In genomic region chr5:61534481-61535267, GRCh38 we compare ENCODE assay signal across 13 cellular contexts.
A peak's percentile ranks its signal among the peaks of the same experiment; 100 is the strongest.
DNase-seq lines count a peak whose midpoint lies in the region; ATAC-seq, FAIRE-seq and TF ChIP-seq lines count a peak whose summit lies in the region.
"Had no signal": no experiment of that assay in that cellular context is flagged by ENCODE, and none has a peak within 500 bp of the region (broad histone marks: within the 10 kb centered on the region; RNA-seq: fewer than 3 reads in every experiment).

No MANE protein-coding gene starts in this region.

- no TSS peak for BruUV-seq in GM12878 (replicated peaks; lab: Mats Ljungman, UMichigan)

- no peaks in the 10 kb centered on the region for H3K36me3 ChIP-seq in GM12878 (ENCODE audit: control insufficient read depth in 2 of 2, insufficient read depth in 2 of 2, low read length in 1 of 2)

- TF ChIP-seq POLR2A in GM12878 (IDR thresholded peaks at IDR 0.05; ENCODE audit: low read depth, low read length) = no peak

- POLR2A ChIA-PET in GM12878 (lab: Charles Lee) = no interaction called here

- H4K20me1 ChIP-seq in GM12878 (ENCODE audit: control insufficient read depth, insufficient read depth) = no peaks in the 10 kb centered on the region

- TF ChIP-seq CTCF in GM12878 (IDR thresholded peaks at IDR 0.05 in 2 of 3, conservative IDR thresholded peaks at IDR 0.05 in 1 of 3; ENCODE audit: control insufficient read depth in 2 of 3, extremely low read depth in 1 of 3, insufficient read depth in 1 of 3, low read depth in 3 of 3, low read length in 3 of 3) (no peak), coronary artery (IDR thresholded peaks at IDR 0.05) (no peak)

- no peak for TF ChIP-seq RAD21 in GM12878 (IDR thresholded peaks at IDR 0.05; ENCODE audit: insufficient read depth, low read depth, low read length)

- H3K27me3 ChIP-seq in GM12878 (replicated peaks in 1 of 2; ENCODE audit: control insufficient read depth in 2 of 2, insufficient read depth in 2 of 2, low read length in 1 of 2) = no peaks in the 10 kb centered on the region
- H3K27me3 ChIP-seq: esophagus squamous epithelium, vagina had no signal

- peak in 1 of 2 experiments; percentile 37; a peak in 2 of 4 replicates for TF ChIP-seq EP300 in GM12878 (IDR thresholded peaks at IDR 0.05; ENCODE audit: borderline replicate concordance in 1 of 2, control insufficient read depth in 1 of 2, low read depth in 2 of 2, low read length in 2 of 2)

- ATAC-seq in GM18517 (IDR thresholded peaks at IDR 0.05; ENCODE audit: unreplicated experiment) (peak; percentile 82), GM21381 (IDR thresholded peaks at IDR 0.05; ENCODE audit: unreplicated experiment) (peak; percentile 84), HG03139 (IDR thresholded peaks at IDR 0.05; ENCODE audit: unreplicated experiment) (peak; percentile 88), GM12878 (peak; percentile 91)

- no peak for FAIRE-seq in GM12878 (lab: Jason Lieb, UNC)
- FAIRE-seq: G401.6 had no signal

- H3K79me2 ChIP-seq in GM12878 (ENCODE audit: control insufficient read depth, insufficient read depth, low read length) = no peaks in the 10 kb centered on the region

- no peak overlapping the region for H3K9ac ChIP-seq in GM12878 (ENCODE audit: control insufficient read depth, insufficient read depth, low read length)

- H3K4me2 ChIP-seq in GM12878 (ENCODE audit: control insufficient read depth, insufficient read depth) = no peak overlapping the region; the same call in 1 of the 2 replicates

- no peak overlapping the region for H2AFZ ChIP-seq in GM12878 (ENCODE audit: control insufficient read depth, low read depth, low read length)

- CTCF ChIA-PET in GM12878 (lab: Yijun Ruan, JAX) = interaction anchor here (0.8 to 1.5 kb wide), 4 partner anchors 123 to 205 kb away, joined by 3 read pairs; no protein-coding TSS in a partner anchor

- RAD21 ChIA-PET in GM12878 (lab: Charles Lee; ENCODE audit: unreplicated experiment) = interaction anchor here (0.9 to 1.8 kb wide), 3 partner anchors 127 to 334 kb away, joined by 5 to 7 read pairs (median 5); partner anchors contain the start of gene ZSWIM6

- intact Hi-C loops in GM12878 (cut with micrococcal nuclease; ENCODE audit: unreplicated experiment) = loop anchor here (2.0 to 10.0 kb wide), 4 partner anchors 126 to 370 kb away; partner anchors contain the start of genes SMIM15 and ZSWIM6

- peaks cover 9% of the 10 kb centered on the region for H3K4me1 ChIP-seq in GM12878 (ENCODE audit: control insufficient read depth, insufficient read depth, low read length)
- H3K4me1 ChIP-seq: vagina had no signal

- H3K9me3 ChIP-seq in GM12878 (replicated peaks; ENCODE audit: control insufficient read depth, insufficient read depth, low read length) = peaks cover 4% of the 10 kb centered on the region; the same call in 2 of the 3 replicates
- H3K9me3 ChIP-seq: vagina had no signal

- 8% methylated on average over 5 of the region's 5 CpGs for WGBS in GM12878 (ENCODE audit: insufficient coverage, insufficient replicate concordance, low lambda C conversion rate, missing lambda C conversion rate)

- H3K27ac ChIP-seq in GM12878 (ENCODE audit: control insufficient read depth, insufficient read depth) = no peak overlapping the region
- H3K27ac ChIP-seq in coronary artery = no peak overlapping the region
- H3K27ac ChIP-seq: esophagus squamous epithelium, vagina had no signal

- in situ Hi-C loops in GM12878 (cut with MboI) = no loop called here

- DNase-seq in GM12878 (ENCODE audit: low read depth, low spot score) = peak; percentile 64
- no peak for DNase-seq in NCI-H345 (lab: John Stamatoyannopoulos, UW)
- DNase-seq in coronary artery (ENCODE audit: low spot score) = no peak
- no peak for DNase-seq in ureter (ENCODE audit: low spot score)
- DNase-seq in H4 (ENCODE audit: low spot score) = no peak
- DNase-seq: esophagus squamous epithelium, mesenchymal stem cell, Right ventricle myocardium superior had no signal

- SMC1A ChIA-PET in GM12878 (lab: Charles Lee; ENCODE audit: uncharacterized antibody, unreplicated experiment) = interaction anchor here (1.5 to 2.3 kb wide), 3 partner anchors 9 to 333 kb away, joined by 5 to 6 read pairs (median 6); no protein-coding TSS in a partner anchor

- H3K4me3 ChIP-seq in GM12878 (no peak overlapping the region), coronary artery (no peak overlapping the region)
- H3K4me3 ChIP-seq: esophagus squamous epithelium, vagina had no signal

TF ChIP-seq in GM12878, 131 proteins besides CTCF, POLR2A, EP300 and RAD21 (continues in another document):
- no peak for TF ChIP-seq RAD51 (IDR thresholded peaks at IDR 0.05)
- no peak for TF ChIP-seq RELA (IDR thresholded peaks at IDR 0.05; ENCODE audit: borderline replicate concordance, partially characterized antibody)
- no peak for TF ChIP-seq ZSCAN29 (IDR thresholded peaks at IDR 0.05)
- TF ChIP-seq ESRRA (IDR thresholded peaks at IDR 0.05; ENCODE audit: low read length) = no peak
- TF ChIP-seq SUPT20H (IDR thresholded peaks at IDR 0.05; ENCODE audit: borderline replicate concordance, control insufficient read depth, low read depth, low read length) = no peak
- no peak for TF ChIP-seq KLF5 (IDR thresholded peaks at IDR 0.05; ENCODE audit: partially characterized antibody)
- TF ChIP-seq CBX5 (IDR thresholded peaks at IDR 0.05; ENCODE audit: low read depth) = no peak
- no peak for TF ChIP-seq HDAC6 (IDR thresholded peaks at IDR 0.05; ENCODE audit: unreplicated experiment)
- TF ChIP-seq KDM1A (IDR thresholded peaks at IDR 0.05; ENCODE audit: borderline replicate concordance) = no peak
- TF ChIP-seq NRF1 (conservative IDR thresholded peaks at IDR 0.05; ENCODE audit: low read depth, low read length) = no peak
- no peak for TF ChIP-seq STAT3 (IDR thresholded peaks at IDR 0.05; ENCODE audit: low read depth, low read length)
- TF ChIP-seq WRNIP1 (IDR thresholded peaks at IDR 0.05; ENCODE audit: borderline replicate concordance, low read depth, low read length) = no peak
- TF ChIP-seq FOXM1 (IDR thresholded peaks at IDR 0.05; ENCODE audit: low read depth, low read length) = peak; percentile 68
- TF ChIP-seq E4F1 (IDR thresholded peaks at IDR 0.05; ENCODE audit: borderline replicate concordance, partially characterized antibody) = no peak
- 0 out of 2 replicates have a peak, but pooled peaks have one; percentile 41 for TF ChIP-seq TCF7 (IDR thresholded peaks at IDR 0.05; ENCODE audit: borderline replicate concordance)
- TF ChIP-seq ZNF622 (IDR thresholded peaks at IDR 0.05) = no peak
- TF ChIP-seq GATAD2B (conservative IDR thresholded peaks at IDR 0.05; ENCODE audit: low read depth) = no peak
- peak; percentile 30; the same call in 1 of the 2 replicates for TF ChIP-seq IKZF1 (conservative IDR thresholded peaks at IDR 0.05)
- TF ChIP-seq ATF7 (IDR thresholded peaks at IDR 0.05; ENCODE audit: low read depth) = peak; percentile 43
- no peak for TF ChIP-seq FOS (IDR thresholded peaks at IDR 0.05; ENCODE audit: borderline replicate concordance, extremely low read depth, insufficient read length)
- TF ChIP-seq TARDBP (IDR thresholded peaks at IDR 0.05; ENCODE audit: borderline replicate concordance) = no peak
- TF ChIP-seq PRDM15 (CRISPR knock-in tag; IDR thresholded peaks at IDR 0.05) = no peak
